8 cellular contexts compared by ENCODE assay signal in genomic region chr18:906416-907170, GRCh38. TPM values are rescaled to one million over a fixed set of nuclear protein-coding genes. Genes with fewer than 3 reads are reported as not detected.
DNase-seq lines count a peak whose midpoint lies in the region; ATAC-seq and TF ChIP-seq lines count a peak whose summit lies in the region.

No MANE protein-coding gene starts in this region.

- intact Hi-C loops in left lung (cut with DNase I): no loop called here

- peaks cover 59% of the 10 kb centered on the region for H3K27me3 Mint-ChIP-seq in activated naive CD4-positive, alpha-beta T cell treated with anti-CD3 and anti-CD28 coated beads, Interleukin-2, amount 50 U/mL, for 24 hours

- peaks cover 23% of the 10 kb centered on the region for H3K4me1 Mint-ChIP-seq in activated naive CD4-positive, alpha-beta T cell treated with anti-CD3 and anti-CD28 coated beads, Interleukin-2, amount 50 U/mL, for 24 hours

- peak overlapping the region; percentile 60 for H3K4me3 ChIP-seq in iPS-18a (ENCODE audit: low read length)
- peak overlapping the region; percentile 68 for H3K4me3 ChIP-seq in thoracic aorta
- H3K4me3 ChIP-seq in left lung: peak overlapping the region in 1 of 2 donors; percentile 31

- peak overlapping the region; percentile 60 for H3K4me3 Mint-ChIP-seq in activated naive CD4-positive, alpha-beta T cell treated with anti-CD3 and anti-CD28 coated beads, Interleukin-2, amount 50 U/mL, for 24 hours

- H3K9me3 ChIP-seq in iPS-18a (ENCODE audit: control insufficient read depth, low read depth, low read length) (no peaks in the 10 kb centered on the region), thoracic aorta (no peaks in the 10 kb centered on the region), left lung (no peaks in the 10 kb centered on the region)

- H3K9me3 Mint-ChIP-seq in activated naive CD4-positive, alpha-beta T cell treated with anti-CD3 and anti-CD28 coated beads, Interleukin-2, amount 50 U/mL, for 24 hours: peaks cover 4% of the 10 kb centered on the region

- H3K4me1 ChIP-seq in iPS-18a (ENCODE audit: control insufficient read depth, low read depth, low read length): peaks cover 34% of the 10 kb centered on the region
- peaks cover 24 to 49% of the 10 kb centered on the region in 2 donors for H3K4me1 ChIP-seq in thoracic aorta (ENCODE audit: control insufficient read depth in 1 of 2, low read depth in 2 of 2)
- H3K4me1 ChIP-seq in left lung: peaks cover 15 to 32% of the 10 kb centered on the region in 2 donors

- no peak overlapping the region for H3K9ac ChIP-seq in iPS-18a (ENCODE audit: low read length)

- peaks cover 100% of the 10 kb centered on the region for H3K27me3 ChIP-seq in iPS-18a (ENCODE audit: control insufficient read depth, insufficient read depth, low read length)
- H3K27me3 ChIP-seq in thoracic aorta (replicated peaks; ENCODE audit: insufficient read depth): peaks cover 33% of the 10 kb centered on the region
- peaks cover 92 to 100% of the 10 kb centered on the region in 2 donors for H3K27me3 ChIP-seq in left lung

- no peak overlapping the region for H3K27ac Mint-ChIP-seq in activated naive CD4-positive, alpha-beta T cell treated with anti-CD3 and anti-CD28 coated beads, Interleukin-2, amount 50 U/mL, for 24 hours

- H3K36me3 ChIP-seq in iPS-18a (ENCODE audit: control insufficient read depth, low read depth, low read length) (no peaks in the 10 kb centered on the region), thoracic aorta (no peaks in the 10 kb centered on the region), left lung (no peaks in the 10 kb centered on the region)

- H3K27ac ChIP-seq in iPS-18a (ENCODE audit: low read length): no peak overlapping the region
- no peak overlapping the region for H3K27ac ChIP-seq in thoracic aorta
- H3K27ac ChIP-seq in left lung: no peak overlapping the region

- TF ChIP-seq CTCF in thoracic aorta (IDR thresholded peaks at IDR 0.05) (no peak), left lung (IDR thresholded peaks at IDR 0.05) (no peak)

- ATAC-seq in thoracic aorta (ENCODE audit: insufficient number of reproducible peaks, low FRiP score, low read depth) (no peak), left lung (no peak)

- H3K36me3 Mint-ChIP-seq in activated naive CD4-positive, alpha-beta T cell treated with anti-CD3 and anti-CD28 coated beads, Interleukin-2, amount 50 U/mL, for 24 hours: peaks cover 3% of the 10 kb centered on the region

- DNase-seq in activated naive CD4-positive, alpha-beta T cell (lab: John Stamatoyannopoulos, UW): no peak
- peak; percentile 65 for DNase-seq in SHP77 treated with DMSO at 0.1 percent for 48 hours (lab: John Stamatoyannopoulos, UW)
- no peak for DNase-seq in thoracic aorta (ENCODE audit: low spot score)
- DNase-seq in DMS114 treated with DMSO at 0.1 percent for 48 hours (lab: John Stamatoyannopoulos, UW; ENCODE audit: unreplicated experiment): no peak
- no peak for DNase-seq in left lung
- no peak for DNase-seq in activated gamma-delta T cell (lab: John Stamatoyannopoulos, UW)

RNA-seq across cellular contexts. Expression of gene ADCYAP1, which starts 1.9 kb away (rescaled TPM):
- total RNA-seq in thoracic aorta: 10 to 100 TPM in 1 of 2 donors, 1 to 10 TPM in 1; 1.3 to 15.3 TPM
- total RNA-seq in left lung: under 1 TPM in 1 of 2 donors, not detected in 1; 0.08 TPM
